ENCODE assay signal across 8 cellular contexts in the genomic region with DNA sequence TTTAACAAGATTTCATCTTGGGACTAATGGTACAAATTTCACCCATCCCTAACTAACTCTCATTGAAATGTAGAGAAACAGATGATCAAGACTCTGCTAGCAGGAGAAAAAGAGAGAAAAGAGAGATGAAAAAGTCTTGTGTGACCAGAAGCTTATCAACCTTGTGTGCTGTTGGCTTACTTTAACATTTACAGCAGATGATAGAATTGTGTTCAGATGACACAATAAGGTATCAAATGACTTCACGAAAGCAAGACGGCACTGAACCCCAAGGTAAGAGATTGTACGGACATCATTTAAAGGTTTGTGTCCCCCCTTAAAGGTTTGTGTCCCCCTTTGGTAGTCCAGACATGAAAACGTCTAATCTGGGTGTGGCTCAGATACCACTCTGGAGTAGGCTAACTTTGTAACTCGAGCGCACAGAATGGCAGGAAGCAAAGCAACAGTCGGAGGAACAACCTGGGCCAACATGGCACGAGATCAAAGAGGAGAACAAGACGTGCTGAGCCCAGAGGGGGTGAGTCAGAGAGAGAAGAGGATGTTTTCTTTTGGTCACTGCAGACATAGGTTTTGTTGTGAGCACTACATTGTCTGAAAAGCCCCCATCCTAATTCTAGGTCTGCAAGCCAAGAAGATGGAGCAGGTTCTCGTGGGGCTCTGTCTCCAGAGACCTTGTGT.
DNase-seq lines count a peak whose midpoint lies in the region; ATAC-seq and TF ChIP-seq lines count a peak whose summit lies in the region.

No MANE protein-coding gene starts in this region.

- H3K36me3 Mint-ChIP-seq in stimulated activated effector memory CD8-positive, alpha-beta T cell treated with anti-CD3 and anti-CD28 coated beads, Interleukin-12 subunit alpha, Interleukin-12 subunit beta, amount 100 ng/mL, for 72 hours = no peaks in the 10 kb centered on the region

- H3K4me3 ChIP-seq in WERI-Rb-1 (ENCODE audit: low read depth, low read length) = no peak overlapping the region

- H3K9me3 ChIP-seq in WERI-Rb-1 (ENCODE audit: severe bottlenecking) = no peaks in the 10 kb centered on the region

- peak; percentile 76 to 83 for ATAC-seq in activated CD4-positive, CD25-positive, alpha-beta regulatory T cell treated with anti-CD3 and anti-CD28 coated beads, Interleukin-2, amount 50 U/mL, for 24 hours
- ATAC-seq in stimulated activated effector memory CD8-positive, alpha-beta T cell treated with anti-CD3 and anti-CD28 coated beads, Interleukin-12 subunit alpha, Interleukin-12 subunit beta, amount 100 ng/mL, for 72 hours = peak; percentile 52
- no peak for ATAC-seq in HG03196 (IDR thresholded peaks at IDR 0.05; ENCODE audit: unreplicated experiment)

- H3K27me3 ChIP-seq in WERI-Rb-1 (ENCODE audit: insufficient read depth, low read depth, severe bottlenecking) = no peaks in the 10 kb centered on the region

- H3K27ac ChIP-seq in VCaP (peak overlapping the region; percentile 69), WERI-Rb-1 (no peak overlapping the region)

- H3K4me3 Mint-ChIP-seq in stimulated activated effector memory CD8-positive, alpha-beta T cell treated with anti-CD3 and anti-CD28 coated beads, Interleukin-12 subunit alpha, Interleukin-12 subunit beta, amount 100 ng/mL, for 72 hours = no peak overlapping the region

- no peak for DNase-seq in activated CD4-positive, CD25-positive, alpha-beta regulatory T cell treated with anti-CD3 and anti-CD28 coated beads, Interleukin-2, amount 50 U/mL, for 72 hours
- DNase-seq in fibroblast of gingiva (ENCODE audit: low read depth) (peak; percentile 45), NCI-H345 (lab: John Stamatoyannopoulos, UW) (no peak), WERI-Rb-1 (no peak)
- DNase-seq in stimulated activated effector memory CD8-positive, alpha-beta T cell treated with anti-CD3 and anti-CD28 coated beads, Interleukin-12 subunit alpha, Interleukin-12 subunit beta, amount 100 ng/mL, for 72 hours (ENCODE audit: low spot score in 2 of 2) = no peak

- peaks cover 6% of the 10 kb centered on the region for H3K4me1 Mint-ChIP-seq in stimulated activated effector memory CD8-positive, alpha-beta T cell treated with anti-CD3 and anti-CD28 coated beads, Interleukin-12 subunit alpha, Interleukin-12 subunit beta, amount 100 ng/mL, for 72 hours

- H3K36me3 ChIP-seq in WERI-Rb-1 = no peaks in the 10 kb centered on the region

- H3K27ac Mint-ChIP-seq in stimulated activated effector memory CD8-positive, alpha-beta T cell treated with anti-CD3 and anti-CD28 coated beads, Interleukin-12 subunit alpha, Interleukin-12 subunit beta, amount 100 ng/mL, for 72 hours = peak overlapping the region; percentile 18

- TF ChIP-seq CTCF in VCaP (conservative IDR thresholded peaks at IDR 0.05) = no peak
- TF ChIP-seq CTCF in WERI-Rb-1 (IDR thresholded peaks at IDR 0.05; ENCODE audit: low read depth, low read length) = no peak

- no peaks in the 10 kb centered on the region for H3K9me3 Mint-ChIP-seq in stimulated activated effector memory CD8-positive, alpha-beta T cell treated with anti-CD3 and anti-CD28 coated beads, Interleukin-12 subunit alpha, Interleukin-12 subunit beta, amount 100 ng/mL, for 72 hours
